ENCODE assay signal across 11 cellular contexts in genomic region chr5:5363045-5363444, GRCh38.
"Had no signal": no experiment of that assay in that cellular context is flagged by ENCODE, and none has a peak within 500 bp of the region (broad histone marks: within the 10 kb centered on the region; RNA-seq: fewer than 3 reads in every experiment).

No MANE protein-coding gene starts in this region.

- H3K4me1 ChIP-seq: ascending aorta, left lung, psoas muscle, right lobe of liver, upper lobe of right lung had no signal

- H3K4me2 ChIP-seq: neural progenitor cell had no signal

- DNase-seq: activated CD4-positive, alpha-beta T cell treated with anti-CD3 and anti-CD28 coated beads, Interleukin-2, amount 10 ng/mL, durations not matched to agents 24 days and 14 days; activated CD4-positive, CD25-positive, alpha-beta regulatory T cell; activated naive CD4-positive, alpha-beta T cell treated with Interleukin-2 at 50 U/mL for 16 hours; left lung; naive B cell; psoas muscle; right lobe of liver; upper lobe of right lung had no signal

- H3K36me3 ChIP-seq: ascending aorta, left lung, neural progenitor cell, right lobe of liver, thoracic aorta, upper lobe of right lung had no signal

- H3K9ac ChIP-seq: neural progenitor cell had no signal

- H2AFZ ChIP-seq: neural progenitor cell had no signal

- H3K27me3 ChIP-seq: ascending aorta, left lung, neural progenitor cell, right lobe of liver, upper lobe of right lung had no signal

- H3K9me3 ChIP-seq: ascending aorta, left lung, psoas muscle, right lobe of liver, thoracic aorta, upper lobe of right lung had no signal

- H3K27ac ChIP-seq: ascending aorta, left lung, neural progenitor cell, psoas muscle, right lobe of liver, thoracic aorta, upper lobe of right lung had no signal

- ATAC-seq: left lung, psoas muscle, upper lobe of right lung had no signal

- H3K4me3 ChIP-seq: ascending aorta, left lung, neural progenitor cell, psoas muscle, right lobe of liver, thoracic aorta, upper lobe of right lung had no signal
